In the genomic region with DNA sequence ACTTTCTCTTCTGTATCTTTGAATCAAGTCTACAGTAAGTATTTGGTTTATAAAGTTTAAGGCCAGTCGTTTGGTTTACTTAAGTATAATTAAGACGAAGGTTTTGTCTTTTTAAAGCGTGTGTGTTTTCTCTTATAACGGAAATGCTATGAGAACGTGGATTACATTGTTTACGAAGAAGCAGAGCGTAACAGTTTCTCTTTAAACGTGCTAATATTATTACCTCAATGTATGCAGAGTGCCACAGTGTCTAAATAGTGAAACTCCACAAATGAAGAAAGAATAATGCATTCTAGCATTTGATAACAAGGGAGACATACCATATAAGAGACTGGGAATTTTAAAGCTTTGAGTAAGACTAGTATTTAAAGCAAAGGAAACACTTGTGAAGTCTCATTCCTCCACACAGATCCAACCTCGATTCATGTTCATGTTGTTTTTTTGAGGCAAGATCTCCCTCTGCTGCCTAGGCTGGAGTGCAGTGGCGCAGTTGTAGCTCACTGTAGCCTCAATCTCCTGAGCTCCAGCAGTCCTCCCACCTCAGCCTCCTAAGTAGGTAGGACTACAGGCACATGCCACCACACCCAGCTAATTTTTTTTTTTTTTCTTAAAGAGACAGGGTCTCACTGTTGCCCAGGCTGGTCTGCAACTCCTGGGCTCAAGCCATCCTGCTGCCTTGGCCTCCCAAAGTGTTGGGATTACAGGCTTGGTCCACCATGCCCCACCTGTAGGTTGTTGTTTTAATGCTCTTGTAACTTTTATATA, we compare ENCODE assay signal across 1 cellular context.
TF ChIP-seq lines count a peak whose summit lies in the region.

No MANE protein-coding gene starts in this region.

TF ChIP-seq in HEK293, 187 proteins besides CTCF, POLR2A, EP300 and RAD21 (continued from another document):
- TF ChIP-seq, protein P1, sequence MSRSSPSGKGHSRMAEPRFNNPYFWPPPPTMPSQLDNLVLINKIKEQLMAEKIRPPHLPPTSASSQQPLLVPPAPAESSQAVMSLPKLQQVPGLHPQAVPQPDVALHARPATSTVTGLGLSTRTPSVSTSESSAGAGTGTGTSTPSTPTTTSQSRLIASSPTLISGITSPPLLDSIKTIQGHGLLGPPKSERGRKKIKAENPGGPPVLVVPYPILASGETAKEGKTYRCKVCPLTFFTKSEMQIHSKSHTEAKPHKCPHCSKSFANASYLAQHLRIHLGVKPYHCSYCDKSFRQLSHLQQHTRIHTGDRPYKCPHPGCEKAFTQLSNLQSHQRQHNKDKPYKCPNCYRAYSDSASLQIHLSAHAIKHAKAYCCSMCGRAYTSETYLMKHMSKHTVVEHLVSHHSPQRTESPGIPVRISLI (tag by site-specific recombination; IDR thresholded peaks at IDR 0.05): peak; percentile 57; the same call in 1 of the 2 replicates
- TF ChIP-seq ZNF747 (tag by site-specific recombination; IDR thresholded peaks at IDR 0.05) (no peak), PRDM1 (tag by site-specific recombination; IDR thresholded peaks at IDR 0.05) (peak; percentile 71)
